Comparison of ENCODE assay signal across 8 cellular contexts in the genomic region with DNA sequence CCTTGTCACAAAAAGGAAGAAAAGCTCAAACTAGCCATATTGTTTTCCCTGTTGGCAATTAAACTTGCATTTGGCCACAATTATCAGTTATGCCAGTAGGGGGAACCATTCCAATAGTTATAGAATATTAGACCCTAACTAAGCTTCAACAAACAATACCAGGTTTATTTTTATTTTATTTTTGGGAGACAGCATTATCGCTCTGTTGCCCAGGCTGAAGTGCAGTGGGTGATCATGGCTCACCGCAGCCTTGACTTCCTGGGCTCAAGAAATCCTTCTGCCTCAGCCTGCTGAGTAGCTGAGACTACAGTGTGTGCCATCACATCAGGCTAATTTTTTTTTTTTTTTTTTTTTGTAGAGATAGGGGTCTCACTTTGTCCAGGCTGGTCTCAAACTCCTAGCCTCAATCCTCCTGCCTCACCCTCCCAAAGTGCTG.
DNase-seq lines count a peak whose midpoint lies in the region; ATAC-seq and TF ChIP-seq lines count a peak whose summit lies in the region.

No MANE protein-coding gene starts in this region.

- peak; percentile 78 for TF ChIP-seq CTCF in A673 (conservative IDR thresholded peaks at IDR 0.05; ENCODE audit: low read depth, low read length)
- TF ChIP-seq CTCF in OCI-LY3 (IDR thresholded peaks at IDR 0.05; ENCODE audit: low read depth, low read length): peak; percentile 75
- TF ChIP-seq CTCF in cardiac fibroblast (IDR thresholded peaks at IDR 0.05; ENCODE audit: low read depth, low read length): peak; percentile 64
- peak; percentile 69 for TF ChIP-seq CTCF in lower lobe of right lung (IDR thresholded peaks at IDR 0.05)

- H3K79me2 ChIP-seq in OCI-LY3 (ENCODE audit: low read length): no peaks in the 10 kb centered on the region

- no peak overlapping the region for H3K4me2 ChIP-seq in OCI-LY3 (ENCODE audit: low read length)

- H3K27ac ChIP-seq in A673 (ENCODE audit: low read depth, low read length, poor library complexity, severe bottlenecking): no peak overlapping the region
- no peak overlapping the region for H3K27ac ChIP-seq in OCI-LY3 (ENCODE audit: low read length)
- H3K27ac ChIP-seq in lower lobe of right lung: no peak overlapping the region

- DNase-seq in A673 (ENCODE audit: low spot score) (peak; percentile 65), Daoy (ENCODE audit: low read depth) (peak; percentile 27), HK-2 (ENCODE audit: unreplicated experiment) (peak; percentile 11), cardiac fibroblast (ENCODE audit: low read depth in 2 of 2) (peak; percentile 72 to 77), lower lobe of right lung (no peak)

- H3K4me1 ChIP-seq in A673 (ENCODE audit: insufficient read depth, low read length, poor library complexity, severe bottlenecking) (no peaks in the 10 kb centered on the region), OCI-LY3 (ENCODE audit: low read length) (peaks cover 15% of the 10 kb centered on the region), lower lobe of right lung (no peaks in the 10 kb centered on the region)

- H3K4me3 ChIP-seq in A673 (ENCODE audit: low read depth, low read length, poor library complexity, severe bottlenecking): no peak overlapping the region
- no peak overlapping the region for H3K4me3 ChIP-seq in OCI-LY3 (ENCODE audit: low read length)
- H3K4me3 ChIP-seq in cardiac fibroblast (replicated peaks in 1 of 2; ENCODE audit: low read depth in 2 of 2, low read length in 2 of 2): no peak overlapping the region
- H3K4me3 ChIP-seq in lower lobe of right lung: no peak overlapping the region

- no peaks in the 10 kb centered on the region for H4K20me1 ChIP-seq in OCI-LY3 (ENCODE audit: insufficient read depth, low read length)

- H3K9me3 ChIP-seq in A673 (ENCODE audit: low read depth, low read length, poor library complexity, severe bottlenecking): no peaks in the 10 kb centered on the region
- H3K9me3 ChIP-seq in OCI-LY3 (ENCODE audit: insufficient read depth, low read length): no peaks in the 10 kb centered on the region
- no peaks in the 10 kb centered on the region for H3K9me3 ChIP-seq in lower lobe of right lung

- POLR2A ChIA-PET in A673 (lab: Charles Lee; ENCODE audit: low non-redundant PET): interaction anchor here (0.6 kb wide), 1 partner anchor 80 kb away, joined by 9 read pairs; no protein-coding TSS in a partner anchor

- H3K36me3 ChIP-seq in A673 (ENCODE audit: insufficient read depth, low read length, poor library complexity, severe bottlenecking) (peaks cover 5% of the 10 kb centered on the region), OCI-LY3 (replicated peaks; ENCODE audit: low read depth, low read length) (peaks cover 2% of the 10 kb centered on the region), lower lobe of right lung (peaks cover 41% of the 10 kb centered on the region)

- no peak overlapping the region for H3K9ac ChIP-seq in OCI-LY3 (ENCODE audit: low read length)

- BruUV-seq in A673 (replicated peaks; lab: Mats Ljungman, UMichigan): no TSS peak

- CTCF ChIA-PET in A673 (lab: Charles Lee): interaction anchor here (0.5 to 1.8 kb wide), 16 partner anchors 8 to 1280 kb away, joined by 3 to 16 read pairs (median 4); a partner anchor contains a TSS

- ATAC-seq in lower lobe of right lung (peak; percentile 64 to 79), GM21423 (IDR thresholded peaks at IDR 0.05; ENCODE audit: unreplicated experiment) (no peak), HG03097 (IDR thresholded peaks at IDR 0.05; ENCODE audit: low FRiP score, unreplicated experiment) (no peak)

- intact Hi-C loops in A673 (cut with micrococcal nuclease; ENCODE audit: unreplicated experiment): loop anchor here (1.0 to 10.0 kb wide), 4 partner anchors 103 to 558 kb away; a partner anchor contains a TSS
- intact Hi-C loops in lower lobe of right lung (cut with DNase I): no loop called here

- H2AFZ ChIP-seq in OCI-LY3 (ENCODE audit: low read depth, low read length): no peak overlapping the region

- H3K27me3 ChIP-seq in A673 (replicated peaks; ENCODE audit: insufficient read depth, low read depth, low read length, poor library complexity) (no peaks in the 10 kb centered on the region), OCI-LY3 (ENCODE audit: low read depth, low read length) (no peaks in the 10 kb centered on the region), lower lobe of right lung (ENCODE audit: low read depth) (no peaks in the 10 kb centered on the region)

Comparison
In these comparisons a context has a peak if more than half of its experiments do, and no peak if none do; other contexts are left out.
1. ATAC-seq: peak in lower lobe of right lung (2 of 2); none in GM21423 (single experiment) and HG03097 (single experiment).
2. Peak in every context shown above with its lines, with median percentiles within 50 percentile points of each other: CTCF ChIP-seq.